In the genomic region with DNA sequence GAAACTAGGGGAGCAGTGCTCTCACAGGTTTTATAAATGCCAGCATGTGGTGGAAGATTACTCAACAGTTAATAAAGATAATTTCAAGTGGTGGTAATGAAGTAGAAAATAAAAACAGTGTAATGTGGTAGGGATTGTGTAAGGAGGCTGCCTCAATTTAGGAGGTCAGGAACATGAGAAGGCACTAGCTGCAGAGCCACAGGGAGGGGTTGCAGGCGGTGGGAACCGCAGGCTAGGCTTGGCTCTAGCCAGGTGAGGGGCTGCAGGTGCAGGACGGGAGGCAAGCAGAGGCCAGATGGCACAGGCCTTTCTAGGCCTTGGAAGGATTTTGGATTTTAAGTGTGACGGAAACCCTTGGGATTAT, we compare ENCODE assay signal across 8 cellular contexts. TPM values are rescaled to one million over a fixed set of nuclear protein-coding genes. Genes with fewer than 3 reads are reported as not detected.
DNase-seq lines count a peak whose midpoint lies in the region; ATAC-seq and TF ChIP-seq lines count a peak whose summit lies in the region.

No MANE protein-coding gene starts in this region.

- CTCF ChIA-PET in naive thymus-derived CD4-positive, alpha-beta T cell (lab: Charles Lee) = interaction anchor here (1.2 to 1.8 kb wide), 2 partner anchors 327 to 714 kb away, joined by 3 to 7 read pairs; a partner anchor contains a TSS

- no peak overlapping the region for H3K27ac ChIP-seq in SJSA1
- peak overlapping the region; percentile 95 for H3K27ac ChIP-seq in naive thymus-derived CD4-positive, alpha-beta T cell (ENCODE audit: low read depth, low read length)

- DNase-seq in AG10803 (ENCODE audit: low read depth) = peak; percentile 8
- DNase-seq in SJSA1 (ENCODE audit: low read depth in 1 of 2, low spot score in 2 of 2) = no peak
- DNase-seq in endothelial cell (ENCODE audit: low spot score) = peak; percentile 15
- DNase-seq in naive thymus-derived CD4-positive, alpha-beta T cell = peak in 1 of 9 donors; percentile 13
- no peak for DNase-seq in cerebellar nuclear complex (lab: John Stamatoyannopoulos, UW)

- no peak overlapping the region for H3K27ac Mint-ChIP-seq in endothelial cell (ENCODE audit: unreplicated experiment)
- H3K27ac Mint-ChIP-seq in naive thymus-derived CD4-positive, alpha-beta T cell = peak overlapping the region; percentile 99 to 100 (median 100)

- POLR2A ChIA-PET in naive thymus-derived CD4-positive, alpha-beta T cell (lab: Charles Lee) = interaction anchor here (1.3 to 1.5 kb wide), 2 partner anchors 327 to 715 kb away, joined by 4 to 7 read pairs; a partner anchor contains a TSS

- ATAC-seq in GM18517 (IDR thresholded peaks at IDR 0.05; ENCODE audit: unreplicated experiment) = peak; percentile 4
- ATAC-seq in HG03439 (IDR thresholded peaks at IDR 0.05; ENCODE audit: unreplicated experiment) = peak; percentile 9
- no peak for ATAC-seq in naive thymus-derived CD4-positive, alpha-beta T cell
- ATAC-seq in HG02970 (IDR thresholded peaks at IDR 0.05; ENCODE audit: low FRiP score, unreplicated experiment) = no peak

- no peaks in the 10 kb centered on the region for H3K9me3 ChIP-seq in SJSA1 (replicated peaks)
- H3K9me3 ChIP-seq in naive thymus-derived CD4-positive, alpha-beta T cell (ENCODE audit: control insufficient read depth in 2 of 3, low read length in 3 of 3) = no peaks in the 10 kb centered on the region

- H3K27me3 Mint-ChIP-seq in endothelial cell (ENCODE audit: unreplicated experiment) = peaks cover 4% of the 10 kb centered on the region
- peaks cover 0 to 4% (median 0%) of the 10 kb centered on the region in 5 donors for H3K27me3 Mint-ChIP-seq in naive thymus-derived CD4-positive, alpha-beta T cell

- H3K4me1 Mint-ChIP-seq in endothelial cell (ENCODE audit: unreplicated experiment) = peaks cover 13% of the 10 kb centered on the region
- peaks cover 24 to 85% (median 75%) of the 10 kb centered on the region in 7 donors for H3K4me1 Mint-ChIP-seq in naive thymus-derived CD4-positive, alpha-beta T cell

- H3K4me3 ChIP-seq in AG10803 (ENCODE audit: low read length) (peak overlapping the region; percentile 69), SJSA1 (peak overlapping the region; percentile 70)
- H3K4me3 ChIP-seq in naive thymus-derived CD4-positive, alpha-beta T cell (ENCODE audit: low read length) = peak overlapping the region; percentile 93

- no peaks in the 10 kb centered on the region for H3K27me3 ChIP-seq in SJSA1 (replicated peaks)
- no peaks in the 10 kb centered on the region for H3K27me3 ChIP-seq in naive thymus-derived CD4-positive, alpha-beta T cell (ENCODE audit: control insufficient read depth in 2 of 2, insufficient read depth in 2 of 2, low read length in 2 of 2)

- TF ChIP-seq CTCF in AG10803 (conservative IDR thresholded peaks at IDR 0.05; ENCODE audit: low read length) = no peak
- TF ChIP-seq CTCF in endothelial cell (IDR thresholded peaks at IDR 0.05; ENCODE audit: unreplicated experiment) = no peak

- intact Hi-C loops in naive thymus-derived CD4-positive, alpha-beta T cell (cut with micrococcal nuclease) = loop anchor here in 1 of 2 donors (5.0 kb wide), 1 partner anchor 417 kb away; no protein-coding TSS in a partner anchor

- H3K36me3 ChIP-seq in SJSA1 = peaks cover 31% of the 10 kb centered on the region
- peaks cover 0 to 15% (median 11%) of the 10 kb centered on the region in 3 experiments for H3K36me3 ChIP-seq in naive thymus-derived CD4-positive, alpha-beta T cell (ENCODE audit: control insufficient read depth in 2 of 3, insufficient read depth in 3 of 3, low read length in 3 of 3)

- peak overlapping the region; percentile 100 for H3K4me3 Mint-ChIP-seq in endothelial cell (ENCODE audit: unreplicated experiment)
- H3K4me3 Mint-ChIP-seq in naive thymus-derived CD4-positive, alpha-beta T cell = peak overlapping the region; percentile 92 to 100 (median 98)

- H3K36me3 Mint-ChIP-seq in endothelial cell (ENCODE audit: low read depth, unreplicated experiment) = no peaks in the 10 kb centered on the region
- peaks cover 0 to 40% (median 30%) of the 10 kb centered on the region in 5 donors for H3K36me3 Mint-ChIP-seq in naive thymus-derived CD4-positive, alpha-beta T cell

- H3K4me1 ChIP-seq in SJSA1 (replicated peaks) = peaks cover 7% of the 10 kb centered on the region
- peaks cover 27 to 31% of the 10 kb centered on the region in 2 donors for H3K4me1 ChIP-seq in naive thymus-derived CD4-positive, alpha-beta T cell (ENCODE audit: control insufficient read depth in 2 of 2, insufficient read depth in 2 of 2, low read length in 2 of 2)

- H3K9me3 Mint-ChIP-seq in endothelial cell (ENCODE audit: unreplicated experiment) = no peaks in the 10 kb centered on the region
- H3K9me3 Mint-ChIP-seq in naive thymus-derived CD4-positive, alpha-beta T cell = peaks cover 0 to 6% (median 0%) of the 10 kb centered on the region in 11 donors

RNA-seq across cellular contexts. Expression of a gene that starts 0.8 kb away (rescaled TPM):
- total RNA-seq in SJSA1 (2014; rRNA removed; shearing (Covaris generic)) = 7.2 and 15.0 TPM in 2 replicates
- 7.8 TPM for total RNA-seq in endothelial cell (ENCODE audit: unreplicated experiment)
- total RNA-seq in naive thymus-derived CD4-positive, alpha-beta T cell = 10 to 100 TPM in 4 of 5 experiments, 1 to 10 TPM in 1; 8.6 to 27.5 (median 14.5) TPM
- 10 to 100 TPM; 15.2 to 18.5 TPM for polyA plus RNA-seq in naive thymus-derived CD4-positive, alpha-beta T cell

RNA-seq across cellular contexts. Expression of a gene that starts 0.9 kb away (rescaled TPM):
- 88.3 and 109 TPM in 2 replicates for total RNA-seq in SJSA1 (2014; rRNA removed; shearing (Covaris generic))
- 27.7 TPM for total RNA-seq in endothelial cell (ENCODE audit: unreplicated experiment)
- total RNA-seq in naive thymus-derived CD4-positive, alpha-beta T cell = 100 to 1,000 TPM in 2 of 5 experiments, 10 to 100 TPM in 3; 44.9 to 150 (median 70.8) TPM
- 100 to 1,000 TPM in 1 of 2 donors, 10 to 100 TPM in 1; 79.7 to 101 TPM for polyA plus RNA-seq in naive thymus-derived CD4-positive, alpha-beta T cell

Comparison
In these comparisons a context has a peak if more than half of its experiments do, and no peak if none do; other contexts are left out.
1. DNase-seq: peak in AG10803 (single experiment) and endothelial cell (single experiment); none in SJSA1 (0 of 2) and cerebellar nuclear complex (0 of 2).
2. ATAC-seq: peak in GM18517 (single experiment) and HG03439 (single experiment); none in naive thymus-derived CD4-positive, alpha-beta T cell (single experiment) and HG02970 (single experiment).
3. Peak in every context shown above with its lines, with median percentiles within 50 percentile points of each other: H3K4me3 ChIP-seq.